In genomic region chr13:25901460-25902376, GRCh38 we compare ENCODE assay signal across 8 cellular contexts.
A peak's percentile ranks its signal among the peaks of the same experiment; 100 is the strongest.
DNase-seq lines count a peak whose midpoint lies in the region; ATAC-seq and TF ChIP-seq lines count a peak whose summit lies in the region.

No MANE protein-coding gene starts in this region.

- H3K4me1 Mint-ChIP-seq in WTC11 = peaks cover 9% of the 10 kb centered on the region

- H3K36me3 Mint-ChIP-seq in WTC11 = peaks cover 35% of the 10 kb centered on the region

- no peak overlapping the region for H3K27ac ChIP-seq in colonic mucosa

- no peak overlapping the region for H3K27ac Mint-ChIP-seq in WTC11

- ATAC-seq in GM18520 (IDR thresholded peaks at IDR 0.05; ENCODE audit: unreplicated experiment) (peak; percentile 98), HG03095 (IDR thresholded peaks at IDR 0.05; ENCODE audit: unreplicated experiment) (peak; percentile 92), WTC11 (no peak)

- in situ Hi-C loops in ACHN (cut with HindIII; ENCODE audit: low pct_ligation_motif_present, low pct_unique_long_range_greater_than_20kb, low sequenced_read_pairs) (no loop called here), SK-MEL-5 (cut with HindIII; ENCODE audit: low pct_unique_long_range_greater_than_20kb, low sequenced_read_pairs) (no loop called here)

- DNase-seq in ACHN (peak; percentile 58), SK-MEL-5 (ENCODE audit: low read depth, low spot score) (peak; percentile 91), fibroblast of mammary gland (ENCODE audit: low read depth) (peak; percentile 8), colonic mucosa (no peak), dedifferentiated amniotic fluid mesenchymal stem cell (ENCODE audit: extremely low spot score) (no peak), WTC11 (ENCODE audit: low spot score) (no peak)

- H3K4me3 ChIP-seq in fibroblast of mammary gland (ENCODE audit: control insufficient read depth, low read depth, low read length) (no peak overlapping the region), colonic mucosa (no peak overlapping the region)

- H3K9ac ChIP-seq in colonic mucosa (ENCODE audit: low read depth in 2 of 2, low read length in 2 of 2) = no peak overlapping the region

- no peak overlapping the region for H3K4me3 Mint-ChIP-seq in WTC11

- CTCF ChIA-PET in WTC11 (lab: Charles Lee) = interaction anchor here (1.2 kb wide), 1 partner anchor 136 kb away, joined by 3 read pairs; no protein-coding TSS in a partner anchor

- H3K9me3 Mint-ChIP-seq in WTC11 = peaks cover 41% of the 10 kb centered on the region

- H3K9me3 ChIP-seq in colonic mucosa = no peaks in the 10 kb centered on the region

- TF ChIP-seq CTCF in fibroblast of mammary gland (conservative IDR thresholded peaks at IDR 0.05; ENCODE audit: control insufficient read depth, insufficient read depth, low read depth, low read length) (no peak), colonic mucosa (IDR thresholded peaks at IDR 0.05) (no peak), WTC11 (IDR thresholded peaks at IDR 0.05) (no peak)

- intact Hi-C loops in colonic mucosa (cut with DNase I) = no loop called here

- H3K27me3 Mint-ChIP-seq in WTC11 (ENCODE audit: low read depth) = peaks cover 28% of the 10 kb centered on the region

- POLR2A ChIA-PET in WTC11 (lab: Charles Lee) = no interaction called here

- no peaks in the 10 kb centered on the region for H3K4me1 ChIP-seq in colonic mucosa

- H3K36me3 ChIP-seq in colonic mucosa = no peaks in the 10 kb centered on the region

- no peaks in the 10 kb centered on the region for H3K27me3 ChIP-seq in colonic mucosa

TF ChIP-seq in WTC11, 78 proteins besides CTCF, POLR2A, EP300 and RAD21:
- TF ChIP-seq E2F4 (CRISPR knock-in tag; IDR thresholded peaks at IDR 0.05; ENCODE audit: borderline replicate concordance, low read depth) (no peak), ZMAT4 (CRISPR knock-in tag; IDR thresholded peaks at IDR 0.05) (no peak), PRDM15 (CRISPR knock-in tag; IDR thresholded peaks at IDR 0.05) (no peak), TEAD1 (CRISPR knock-in tag; IDR thresholded peaks at IDR 0.05) (no peak), ZNF671 (CRISPR knock-in tag; IDR thresholded peaks at IDR 0.05) (no peak), ZNF263 (CRISPR knock-in tag; IDR thresholded peaks at IDR 0.05; ENCODE audit: low read depth) (no peak), HMGA2 (CRISPR knock-in tag; IDR thresholded peaks at IDR 0.05) (no peak), HMGXB4 (CRISPR knock-in tag; IDR thresholded peaks at IDR 0.05) (no peak), GTF2I (CRISPR knock-in tag; conservative IDR thresholded peaks at IDR 0.05) (no peak), ZNF532 (CRISPR knock-in tag; IDR thresholded peaks at IDR 0.05; ENCODE audit: borderline replicate concordance) (no peak)

Comparison
In these comparisons a context has a peak if more than half of its experiments do, and no peak if none do; other contexts are left out.
1. DNase-seq: peak in ACHN (single experiment), SK-MEL-5 (single experiment) and fibroblast of mammary gland (single experiment); none in colonic mucosa (single experiment), dedifferentiated amniotic fluid mesenchymal stem cell (single experiment) and WTC11 (single experiment).